In genomic region chr1:16380868-16381267, GRCh38 we compare ENCODE assay signal across 38 cellular contexts. TPM values are rescaled to one million over a fixed set of nuclear protein-coding genes. Genes with fewer than 3 reads are reported as not detected.
"Had no signal": no experiment of that assay in that cellular context is flagged by ENCODE, and none has a peak within 500 bp of the region (broad histone marks: within the 10 kb centered on the region; RNA-seq: fewer than 3 reads in every experiment).

No MANE protein-coding gene starts in this region.

- H3K36me3 ChIP-seq: adrenal gland, cardiac muscle cell had no signal

- H3K27me3 ChIP-seq: adrenal gland, body of pancreas, cardiac muscle cell had no signal

- H3K4me3 ChIP-seq: adrenal gland, body of pancreas, cardiac muscle cell had no signal

- DNase-seq: activated CD4-positive, alpha-beta memory T cell treated with anti-CD3 and anti-CD28 coated beads for 36 hours; activated CD4-positive, alpha-beta T cell treated with anti-CD3 and anti-CD28 coated beads for 4 hours; activated CD4-positive, alpha-beta T cell treated with anti-CD3 and anti-CD28 coated beads, Interleukin-2, amount 10 ng/mL, durations not matched to agents 24 days and 14 days; activated CD4-positive, alpha-beta T cell treated with anti-CD3 and anti-CD28 coated beads, Interleukin-2, amount 50 U/mL, for 1 hour; activated CD4-positive, alpha-beta T cell treated with anti-CD3 and anti-CD28 coated beads, Interleukin-2, amount 50 U/mL, for 4 hours; activated CD4-positive, CD25-positive, alpha-beta regulatory T cell; activated CD8-positive, alpha-beta memory T cell treated with anti-CD3 and anti-CD28 coated beads, Interleukin-2, amount 50 U/mL, for 4 hours; activated CD8-positive, alpha-beta T cell treated with anti-CD3 and anti-CD28 coated beads for 36 hours; activated effector memory CD4-positive, alpha-beta T cell treated with anti-CD3 and anti-CD28 coated beads, Interleukin-2, amount 50 U/mL, for 16 hours; activated gamma-delta T cell treated with Interleukin-2 at 50 U/mL for 16 hours; activated naive CD4-positive, alpha-beta T cell; activated naive CD4-positive, alpha-beta T cell treated with anti-CD3 and anti-CD28 coated beads for 36 hours; activated naive CD4-positive, alpha-beta T cell treated with anti-CD3 and anti-CD28 coated beads, Interleukin-2, amount 50 U/mL, for 16 hours; activated naive CD8-positive, alpha-beta T cell treated with anti-CD3 and anti-CD28 coated beads for 36 hours; activated T-cell treated with anti-CD3 and anti-CD28 coated beads for 4 hours; activated T-cell treated with anti-CD3 and anti-CD28 coated beads, Interleukin-2, amount 50 U/mL, for 1 hour; activated T-cell treated with anti-CD3 and anti-CD28 coated beads, Interleukin-2, amount 50 U/mL, for 4 hours; activated T-cell treated with anti-CD3 and anti-CD28 coated beads, Interleukin-2, amount 50 U/mL, for 72 hours; adrenal gland; amniotic stem cell; aorta; body of pancreas; caudate nucleus; cerebellar nuclear complex; T-helper 1 cell; T-helper 2 cell; T-helper 9 cell had no signal

- H3K9me3 ChIP-seq: adrenal gland, body of pancreas had no signal

- FAIRE-seq: astrocyte, bronchial epithelial cell, TTC549 had no signal

- ATAC-seq: activated CD4-positive, CD25-positive, alpha-beta regulatory T cell treated with anti-CD3 and anti-CD28 coated beads, Interleukin-2, amount 50 U/mL, for 24 hours; activated CD8-positive, alpha-beta T cell treated with anti-CD3 and anti-CD28 coated beads for 36 hours; activated naive CD4-positive, alpha-beta T cell treated with anti-CD3 and anti-CD28 coated beads, Interleukin-2, amount 50 U/mL, for 72 hours; activated T-cell treated with anti-CD3 and anti-CD28 coated beads, Interleukin-2, amount 50 U/mL, for 4 hours; activated T-cell treated with anti-CD3 and anti-CD28 coated beads, Interleukin-2, amount 50 U/mL, for 72 hours; activated T-helper 17 cell treated with anti-CD3 and anti-CD28 coated beads, Interleukin-2, amount 50 U/mL, for 72 hours; body of pancreas had no signal

- H3K27ac ChIP-seq: body of pancreas, cardiac muscle cell, VCaP had no signal

RNA-seq across cellular contexts. Expression of gene SPATA21, which starts 56.4 kb away (rescaled TPM):
- total RNA-seq: activated CD4-positive, alpha-beta memory T cell treated with anti-CD3 and anti-CD28 coated beads for 36 hours; activated CD4-positive, alpha-beta T cell treated with anti-CD3 and anti-CD28 coated beads, Interleukin-2, amount 10 ng/mL, durations not matched to agents 24 days and 14 days; activated CD8-positive, alpha-beta memory T cell treated with anti-CD3 and anti-CD28 coated beads for 36 hours; activated CD8-positive, alpha-beta T cell treated with anti-CD3 and anti-CD28 coated beads for 36 hours; activated naive CD4-positive, alpha-beta T cell treated with anti-CD3 and anti-CD28 coated beads for 36 hours; activated naive CD4-positive, alpha-beta T cell treated with anti-CD3 and anti-CD28 coated beads, Interleukin-2, amount 50 U/mL, for 72 hours; activated naive CD8-positive, alpha-beta T cell treated with anti-CD3 and anti-CD28 coated beads for 36 hours; activated T-cell treated with anti-CD3 and anti-CD28 coated beads, Interleukin-2, amount 50 U/mL, for 4 hours; activated T-cell treated with anti-CD3 and anti-CD28 coated beads, Interleukin-2, amount 50 U/mL, for 72 hours; activated T-helper 1 cell treated with anti-CD3 and anti-CD28 coated beads, Interleukin-12 subunit alpha, Interleukin-12 subunit beta, Interleukin-2, Interleukin-4 antibody, amounts not matched to agents 30 ng/mL and 10 ng/mL and 1 ng/mL, durations not matched to agents 14 hours and 24 hours and 36 hours; adrenal gland; aorta; astrocyte; body of pancreas; bronchial epithelial cell; chondrocyte had no signal
- polyA plus RNA-seq: cardiac muscle cell had no signal
